Comparison of ENCODE assay signal across 2 cellular contexts in genomic region chr2:109457366-109457765, GRCh38.
TF ChIP-seq lines count a peak whose summit lies in the region.

No MANE protein-coding gene starts in this region.

TF ChIP-seq in GM12878, 131 proteins besides CTCF, POLR2A, EP300 and RAD21:
- no peak for TF ChIP-seq PKNOX1 (IDR thresholded peaks at IDR 0.05)
- no peak for TF ChIP-seq ATF3 (IDR thresholded peaks at IDR 0.05; ENCODE audit: borderline replicate concordance, extremely low read depth, low read depth, low read length)
- no peak for TF ChIP-seq JUNB (IDR thresholded peaks at IDR 0.05)
- no peak for TF ChIP-seq SIN3A (IDR thresholded peaks at IDR 0.05; ENCODE audit: low read depth, low read length)
- TF ChIP-seq SREBF2 (IDR thresholded peaks at IDR 0.05; ENCODE audit: low read length): no peak
- no peak for TF ChIP-seq HCFC1 (IDR thresholded peaks at IDR 0.05; ENCODE audit: low read length)
- TF ChIP-seq BCL3 (IDR thresholded peaks at IDR 0.05; ENCODE audit: borderline replicate concordance, insufficient read depth, low read depth, low read length, poor library complexity, severe bottlenecking): peak; percentile 66
- no peak for TF ChIP-seq E2F8 (IDR thresholded peaks at IDR 0.05; ENCODE audit: low read depth, partially characterized antibody)
- 0 out of 2 replicates have a peak, but pooled peaks have one; percentile 15 for TF ChIP-seq MXI1 (IDR thresholded peaks at IDR 0.05; ENCODE audit: low read depth, low read length)
- no peak for TF ChIP-seq E2F4 (IDR thresholded peaks at IDR 0.05; ENCODE audit: low read depth, low read length)
- no peak for TF ChIP-seq YY1 (IDR thresholded peaks at IDR 0.05; ENCODE audit: low read depth, low read length)
- TF ChIP-seq TCF7 (IDR thresholded peaks at IDR 0.05; ENCODE audit: borderline replicate concordance): no peak
- TF ChIP-seq YBX1 (IDR thresholded peaks at IDR 0.05): no peak
- no peak for TF ChIP-seq IKZF2 (IDR thresholded peaks at IDR 0.05)
- no peak for TF ChIP-seq SUPT20H (IDR thresholded peaks at IDR 0.05; ENCODE audit: borderline replicate concordance, control insufficient read depth, low read depth, low read length)
- no peak for TF ChIP-seq NR2F1 (conservative IDR thresholded peaks at IDR 0.05)
- TF ChIP-seq NFYA (IDR thresholded peaks at IDR 0.05; ENCODE audit: borderline replicate concordance, low read depth, low read length): no peak

TF ChIP-seq in GM23338, 12 proteins besides CTCF, POLR2A, EP300 and RAD21:
- no peak for TF ChIP-seq STAT1 (IDR thresholded peaks at IDR 0.05; ENCODE audit: unreplicated experiment)
- no peak for TF ChIP-seq ETS1 (IDR thresholded peaks at IDR 0.05)
- no peak for TF ChIP-seq ZNF462 (CRISPR knock-in tag; IDR thresholded peaks at IDR 0.05)
- no peak for TF ChIP-seq JUNB (IDR thresholded peaks at IDR 0.05; ENCODE audit: unreplicated experiment)
- no peak for TF ChIP-seq ZNF331 (CRISPR knock-in tag; IDR thresholded peaks at IDR 0.05; ENCODE audit: low read depth)
- no peak for TF ChIP-seq EZH2 (IDR thresholded peaks at IDR 0.05; ENCODE audit: low read depth, unreplicated experiment)
- no peak for TF ChIP-seq ZNF114 (CRISPR knock-in tag; IDR thresholded peaks at IDR 0.05)
- TF ChIP-seq NANOG (IDR thresholded peaks at IDR 0.05; ENCODE audit: borderline replicate concordance): no peak
